8 cellular contexts compared by ENCODE assay signal in the genomic region with DNA sequence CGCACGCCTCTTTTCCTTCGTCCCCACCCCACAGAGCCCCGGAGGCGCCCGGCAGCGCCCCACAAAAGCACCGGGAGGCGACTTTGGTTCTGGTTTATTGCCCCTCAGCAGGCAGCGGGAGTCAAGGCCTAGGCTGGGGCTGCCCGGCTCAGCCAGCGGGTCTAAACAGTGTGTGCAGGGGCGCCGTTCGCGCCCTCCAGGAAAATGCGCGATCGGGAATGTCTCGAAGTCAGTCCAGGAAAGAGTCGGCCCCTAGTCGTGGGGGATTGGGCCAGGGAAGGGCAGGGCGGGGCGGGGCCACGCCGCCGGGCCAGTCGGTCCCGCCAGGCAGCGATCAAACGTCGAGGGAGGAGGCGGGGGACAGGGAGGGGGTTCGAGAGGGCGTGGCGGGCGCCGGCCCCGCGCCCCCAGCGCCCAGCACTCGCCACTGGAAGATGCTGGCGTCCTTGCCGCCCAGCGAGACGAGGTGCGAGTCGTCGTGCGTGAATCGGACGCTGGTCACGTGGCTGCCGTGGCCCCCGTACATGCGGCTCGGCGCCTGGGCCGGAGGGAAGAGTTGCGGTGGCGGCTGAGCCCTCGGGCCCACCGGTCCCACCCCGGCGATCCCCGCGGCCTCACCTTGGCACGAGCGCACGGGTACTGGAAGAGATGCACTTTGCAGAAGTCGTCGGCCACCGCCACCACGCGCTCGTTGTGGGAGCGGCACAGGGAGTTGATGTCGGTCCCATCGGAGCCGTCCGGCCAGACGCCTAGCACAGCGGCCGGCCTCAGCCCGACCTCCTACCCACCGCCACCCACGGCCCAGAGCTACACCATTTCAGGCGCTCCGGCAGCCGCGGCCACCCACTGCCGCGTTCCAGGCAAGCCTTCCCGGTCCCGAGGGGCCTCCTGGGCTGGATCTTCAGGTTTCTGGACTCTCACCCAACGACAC. TPM values are rescaled to one million over a fixed set of nuclear protein-coding genes. Genes with fewer than 3 reads are reported as not detected.
DNase-seq lines count a peak whose midpoint lies in the region; ATAC-seq and TF ChIP-seq lines count a peak whose summit lies in the region.

No MANE protein-coding gene starts in this region.

- H3K36me3 ChIP-seq in ascending aorta (peaks cover 24 to 38% of the 10 kb centered on the region in 2 donors), parathyroid adenoma (ENCODE audit: control insufficient read depth, insufficient read depth, low read length) (no peaks in the 10 kb centered on the region)

- H3K9me3 ChIP-seq in ascending aorta = no peaks in the 10 kb centered on the region
- no peaks in the 10 kb centered on the region for H3K9me3 ChIP-seq in parathyroid adenoma (ENCODE audit: control insufficient read depth, low read length)

- H3K27me3 ChIP-seq in ascending aorta (no peaks in the 10 kb centered on the region), parathyroid adenoma (ENCODE audit: control insufficient read depth, insufficient read depth, low read length) (no peaks in the 10 kb centered on the region)

- H3K4me1 ChIP-seq in ascending aorta (peaks cover 8 to 20% of the 10 kb centered on the region in 2 donors), parathyroid adenoma (no peaks in the 10 kb centered on the region)

- peak; percentile 66 for ATAC-seq in left ventricle myocardium superior
- ATAC-seq in HG03135 (IDR thresholded peaks at IDR 0.05; ENCODE audit: unreplicated experiment) = no peak

- in situ Hi-C loops in ACHN (cut with HindIII; ENCODE audit: low pct_ligation_motif_present, low pct_unique_long_range_greater_than_20kb, low sequenced_read_pairs) = no loop called here
- in situ Hi-C loops in GM13976 (cut with MboI; ENCODE audit: low sequenced_read_pairs, unreplicated experiment) = no loop called here

- H3K9ac ChIP-seq in parathyroid adenoma = no peak overlapping the region

- peak overlapping the region; percentile 96 to 97 for H3K27ac ChIP-seq in ascending aorta
- H3K27ac ChIP-seq in parathyroid adenoma = no peak overlapping the region

- DNase-seq in ACHN (peak; percentile 38), GM13976 (ENCODE audit: low spot score) (peak; percentile 60), NCI-H526 treated with DMSO at 0.1 percent for 48 hours (lab: John Stamatoyannopoulos, UW) (peak; percentile 95), ascending aorta (ENCODE audit: low spot score in 2 of 2) (peak in 1 of 2 donors; percentile 87), left ventricle myocardium superior (peak; percentile 77), GM19238 (ENCODE audit: insufficient read length, low spot score) (no peak)

- peak overlapping the region; percentile 87 to 98 for H3K4me3 ChIP-seq in ascending aorta
- peak overlapping the region; percentile 88 for H3K4me3 ChIP-seq in parathyroid adenoma (ENCODE audit: low read depth, low read length)

- intact Hi-C loops in ascending aorta (cut with DNase I) (loop anchor here (1.0 to 5.0 kb wide), 4 partner anchors 10 to 106 kb away; a partner anchor contains a TSS), left ventricle myocardium superior (cut with micrococcal nuclease) (no loop called here)

- H3K4me2 ChIP-seq in parathyroid adenoma (ENCODE audit: low read length) = peak overlapping the region; percentile 85

- peak overlapping the region; percentile 83 for H2AFZ ChIP-seq in parathyroid adenoma

- no peaks in the 10 kb centered on the region for H3K79me2 ChIP-seq in parathyroid adenoma

- TF ChIP-seq CTCF in GM13976 (IDR thresholded peaks at IDR 0.05; ENCODE audit: borderline replicate concordance, control extremely low read depth, extremely low read depth, insufficient read depth, missing control alignments) (no peak), ascending aorta (IDR thresholded peaks at IDR 0.05) (peak in 2 of 3 experiments; percentile 14 to 41), parathyroid adenoma (IDR thresholded peaks at IDR 0.05) (no peak)

RNA-seq across cellular contexts. Expression of a gene that starts 0.7 kb away (rescaled TPM):
- total RNA-seq in ascending aorta (79.2 TPM), left ventricle myocardium superior (33.1 TPM)

RNA-seq across cellular contexts. Expression of a gene that starts 10.2 kb away (rescaled TPM):
- total RNA-seq in ascending aorta (207 TPM), left ventricle myocardium superior (12.9 TPM)

RNA-seq across cellular contexts. Expression of a gene that starts 10.7 kb away (rescaled TPM):
- total RNA-seq in ascending aorta (not detected), left ventricle myocardium superior (1.7 TPM)

RNA-seq across cellular contexts. Expression of a gene that starts 11.1 kb away (rescaled TPM):
- total RNA-seq in ascending aorta (18.4 TPM), left ventricle myocardium superior (12.3 TPM)

RNA-seq across cellular contexts. Expression of a gene that starts 19.4 kb away (rescaled TPM):
- total RNA-seq in ascending aorta (61.3 TPM), left ventricle myocardium superior (12.1 TPM)

Comparison
In these comparisons a context has a peak if more than half of its experiments do, and no peak if none do; other contexts are left out.
1. CTCF ChIP-seq: peak in ascending aorta (2 of 3); none in GM13976 (single experiment) and parathyroid adenoma (single experiment).
2. RNA of a gene that starts 10.2 kb away (total RNA-seq): 207 TPM in ascending aorta (single experiment); 12.9 TPM in left ventricle myocardium superior (single experiment); every median in the first group is over 10 times any median in the second.